17 cellular contexts compared by ENCODE assay signal in the genomic region with DNA sequence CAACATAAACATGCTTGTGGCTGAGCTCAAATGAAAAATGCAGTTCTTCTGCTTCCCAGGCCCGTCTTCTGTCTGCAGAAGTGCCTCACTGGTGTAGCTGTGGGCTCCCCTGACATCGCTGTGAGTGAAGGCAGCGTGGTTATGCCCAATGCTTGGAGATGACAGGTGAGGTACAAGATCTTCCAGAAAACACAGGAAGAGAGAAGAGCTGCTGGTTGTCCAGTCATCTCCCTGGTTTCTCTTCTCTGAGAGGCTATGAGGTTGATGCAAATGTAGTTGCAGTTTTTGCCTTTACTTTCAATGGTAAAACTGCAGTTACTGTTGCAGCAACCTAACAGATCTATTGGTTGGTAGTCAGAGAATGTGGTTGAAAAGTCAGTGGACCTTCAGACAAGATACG.
A peak's percentile ranks its signal among the peaks of the same experiment; 100 is the strongest.
DNase-seq lines count a peak whose midpoint lies in the region; ATAC-seq and TF ChIP-seq lines count a peak whose summit lies in the region.
"Had no signal": no experiment of that assay in that cellular context is flagged by ENCODE, and none has a peak within 500 bp of the region (broad histone marks: within the 10 kb centered on the region; RNA-seq: fewer than 3 reads in every experiment).

No MANE protein-coding gene starts in this region.

- H3K27me3 Mint-ChIP-seq in activated CD8-positive, alpha-beta T cell treated with anti-CD3 and anti-CD28 coated beads for 36 hours: peaks cover 2% of the 10 kb centered on the region
- peaks cover 5% of the 10 kb centered on the region for H3K27me3 Mint-ChIP-seq in activated CD8-positive, alpha-beta T cell treated with anti-CD3 and anti-CD28 coated beads, Interleukin-2, amount 10 ng/mL, durations not matched to agents 7 days and 5 days (ENCODE audit: low read depth)
- no peaks in the 10 kb centered on the region for H3K27me3 Mint-ChIP-seq in activated CD4-positive, alpha-beta memory T cell treated with anti-CD3 and anti-CD28 coated beads for 36 hours
- H3K27me3 Mint-ChIP-seq: CD4-positive, CD25-positive, alpha-beta regulatory T cell had no signal

- H3K4me3 Mint-ChIP-seq in activated CD8-positive, alpha-beta T cell treated with anti-CD3 and anti-CD28 coated beads for 36 hours: no peak overlapping the region
- H3K4me3 Mint-ChIP-seq in activated CD8-positive, alpha-beta T cell treated with anti-CD3 and anti-CD28 coated beads, Interleukin-2, amount 10 ng/mL, durations not matched to agents 7 days and 5 days: no peak overlapping the region
- H3K4me3 Mint-ChIP-seq in activated CD4-positive, alpha-beta memory T cell treated with anti-CD3 and anti-CD28 coated beads for 36 hours: no peak overlapping the region
- H3K4me3 Mint-ChIP-seq: CD4-positive, CD25-positive, alpha-beta regulatory T cell; GM23338 had no signal

- H3K9me3 ChIP-seq in DND-41 (ENCODE audit: insufficient read depth, low read length, severe bottlenecking): no peaks in the 10 kb centered on the region
- H3K9me3 ChIP-seq: A549 had no signal

- no peak overlapping the region for H3K4me2 ChIP-seq in DND-41 (ENCODE audit: insufficient read depth, low read length)
- H3K4me2 ChIP-seq: A549, GM23338 had no signal

- no peaks in the 10 kb centered on the region for H3K36me3 Mint-ChIP-seq in activated CD8-positive, alpha-beta T cell treated with anti-CD3 and anti-CD28 coated beads for 36 hours (ENCODE audit: low read depth)
- H3K36me3 Mint-ChIP-seq in activated CD8-positive, alpha-beta T cell treated with anti-CD3 and anti-CD28 coated beads, Interleukin-2, amount 10 ng/mL, durations not matched to agents 7 days and 5 days (ENCODE audit: low read depth): peaks cover 2% of the 10 kb centered on the region
- no peaks in the 10 kb centered on the region for H3K36me3 Mint-ChIP-seq in activated CD4-positive, alpha-beta memory T cell treated with anti-CD3 and anti-CD28 coated beads for 36 hours
- H3K36me3 Mint-ChIP-seq: CD4-positive, CD25-positive, alpha-beta regulatory T cell had no signal

- no peaks in the 10 kb centered on the region for H3K27me3 ChIP-seq in DND-41 (ENCODE audit: insufficient read depth, low read length, poor library complexity)

- H3K4me1 ChIP-seq in DND-41 (ENCODE audit: insufficient read depth, low read length): peaks cover 15% of the 10 kb centered on the region

- POLR2A ChIA-PET in activated CD8-positive, alpha-beta T cell treated with anti-CD3 and anti-CD28 coated beads for 36 hours (lab: Charles Lee): no interaction called here
- POLR2A ChIA-PET in activated CD8-positive, alpha-beta T cell treated with anti-CD3 and anti-CD28 coated beads, Interleukin-2, amount 10 ng/mL, durations not matched to agents 7 days and 5 days (lab: Charles Lee): interaction anchor here (0.7 kb wide), 1 partner anchor 216 kb away, joined by 3 read pairs; no protein-coding TSS in a partner anchor
- POLR2A ChIA-PET in activated CD4-positive, alpha-beta memory T cell treated with anti-CD3 and anti-CD28 coated beads for 36 hours (lab: Charles Lee): no interaction called here

- H4K20me1 ChIP-seq in DND-41 (ENCODE audit: insufficient read depth, low read length): no peaks in the 10 kb centered on the region

- DNase-seq in activated CD8-positive, alpha-beta T cell treated with anti-CD3 and anti-CD28 coated beads for 36 hours: peak; percentile 29
- DNase-seq in activated CD8-positive, alpha-beta T cell treated with anti-CD3 and anti-CD28 coated beads, Interleukin-2, amount 10 ng/mL, durations not matched to agents 7 days and 5 days: no peak
- DNase-seq in DND-41: peak; percentile 32
- peak; percentile 68 for DNase-seq in activated CD4-positive, alpha-beta memory T cell treated with anti-CD3 and anti-CD28 coated beads for 36 hours
- no peak for DNase-seq in kidney glomerular epithelial cell (lab: John Stamatoyannopoulos, UW)
- DNase-seq in NCI-H1417 treated with DMSO at 0.1 percent for 48 hours (lab: John Stamatoyannopoulos, UW): no peak
- no peak for DNase-seq in D341Med (ENCODE audit: low spot score)
- DNase-seq: CD4-positive, CD25-positive, alpha-beta regulatory T cell; Karpas-422; NCI-H1105 treated with DMSO at 0.1 percent for 48 hours; NCI-H187 treated with DMSO at 0.1 percent for 48 hours; NCI-H446 treated with DMSO at 0.1 percent for 48 hours; NCI-H82; SHP77 had no signal

- peaks cover 8% of the 10 kb centered on the region for H3K4me1 Mint-ChIP-seq in activated CD8-positive, alpha-beta T cell treated with anti-CD3 and anti-CD28 coated beads for 36 hours (ENCODE audit: low read depth)
- H3K4me1 Mint-ChIP-seq in activated CD8-positive, alpha-beta T cell treated with anti-CD3 and anti-CD28 coated beads, Interleukin-2, amount 10 ng/mL, durations not matched to agents 7 days and 5 days (ENCODE audit: low read depth): peaks cover 18% of the 10 kb centered on the region
- peaks cover 12% of the 10 kb centered on the region for H3K4me1 Mint-ChIP-seq in activated CD4-positive, alpha-beta memory T cell treated with anti-CD3 and anti-CD28 coated beads for 36 hours (ENCODE audit: low read depth)
- H3K4me1 Mint-ChIP-seq: GM23338 had no signal

- H3K9me3 Mint-ChIP-seq in activated CD8-positive, alpha-beta T cell treated with anti-CD3 and anti-CD28 coated beads for 36 hours: no peaks in the 10 kb centered on the region
- no peaks in the 10 kb centered on the region for H3K9me3 Mint-ChIP-seq in activated CD8-positive, alpha-beta T cell treated with anti-CD3 and anti-CD28 coated beads, Interleukin-2, amount 10 ng/mL, durations not matched to agents 7 days and 5 days (ENCODE audit: insufficient read depth)
- no peaks in the 10 kb centered on the region for H3K9me3 Mint-ChIP-seq in activated CD4-positive, alpha-beta memory T cell treated with anti-CD3 and anti-CD28 coated beads for 36 hours
- H3K9me3 Mint-ChIP-seq: GM23338 had no signal

- H2AFZ ChIP-seq in DND-41 (ENCODE audit: low read depth, low read length): peak overlapping the region; percentile 51; the same call in 1 of the 2 replicates
- H2AFZ ChIP-seq: GM23338 had no signal

- H3K4me3 ChIP-seq in DND-41 (ENCODE audit: low read depth in 1 of 2, low read length in 2 of 2): no peak overlapping the region
- H3K4me3 ChIP-seq: A549, GM23338 had no signal

- H3K27ac ChIP-seq in DND-41 (ENCODE audit: low read length): no peak overlapping the region
- H3K27ac ChIP-seq: A549 had no signal

- intact Hi-C loops in activated CD8-positive, alpha-beta T cell treated with anti-CD3 and anti-CD28 coated beads for 36 hours (cut with micrococcal nuclease): no loop called here
- intact Hi-C loops in activated CD4-positive, alpha-beta memory T cell treated with anti-CD3 and anti-CD28 coated beads for 36 hours (cut with micrococcal nuclease): no loop called here

- H3K27ac Mint-ChIP-seq in activated CD8-positive, alpha-beta T cell treated with anti-CD3 and anti-CD28 coated beads for 36 hours: no peak overlapping the region
- no peak overlapping the region for H3K27ac Mint-ChIP-seq in activated CD8-positive, alpha-beta T cell treated with anti-CD3 and anti-CD28 coated beads, Interleukin-2, amount 10 ng/mL, durations not matched to agents 7 days and 5 days
- H3K27ac Mint-ChIP-seq in activated CD4-positive, alpha-beta memory T cell treated with anti-CD3 and anti-CD28 coated beads for 36 hours: no peak overlapping the region
- H3K27ac Mint-ChIP-seq: CD4-positive, CD25-positive, alpha-beta regulatory T cell; GM23338 had no signal

- CTCF ChIA-PET in activated CD8-positive, alpha-beta T cell treated with anti-CD3 and anti-CD28 coated beads for 36 hours (lab: Charles Lee): interaction anchor here (0.8 to 1.6 kb wide), 3 partner anchors 10 to 102 kb away, joined by 3 to 4 read pairs (median 4); no protein-coding TSS in a partner anchor
- CTCF ChIA-PET in activated CD8-positive, alpha-beta T cell treated with anti-CD3 and anti-CD28 coated beads, Interleukin-2, amount 10 ng/mL, durations not matched to agents 7 days and 5 days (lab: Charles Lee): interaction anchor here (2.9 kb wide), 1 partner anchor 11 kb away, joined by 11 read pairs; no protein-coding TSS in a partner anchor
- CTCF ChIA-PET in activated CD4-positive, alpha-beta memory T cell treated with anti-CD3 and anti-CD28 coated beads for 36 hours (lab: Charles Lee): no interaction called here

- H3K9ac ChIP-seq in DND-41 (ENCODE audit: low read depth, low read length): no peak overlapping the region

- no peak for TF ChIP-seq CTCF in activated CD8-positive, alpha-beta T cell treated with anti-CD3 and anti-CD28 coated beads for 36 hours (IDR thresholded peaks at IDR 0.05)
- TF ChIP-seq CTCF in DND-41 (IDR thresholded peaks at IDR 0.05; ENCODE audit: borderline replicate concordance, extremely low read depth, low read length, poor library complexity, severe bottlenecking): no peak

- peak; percentile 58 for ATAC-seq in activated CD8-positive, alpha-beta T cell treated with anti-CD3 and anti-CD28 coated beads for 36 hours
- no peak for ATAC-seq in activated CD8-positive, alpha-beta T cell treated with anti-CD3 and anti-CD28 coated beads, Interleukin-2, amount 10 ng/mL, durations not matched to agents 7 days and 5 days
- ATAC-seq in DND-41 (ENCODE audit: insufficient read depth, low read depth) (peak; percentile 68; the same call in 2 of the 3 replicates), GM18868 (IDR thresholded peaks at IDR 0.05; ENCODE audit: unreplicated experiment) (peak; percentile 38)
- ATAC-seq: A549, GM23338 had no signal

- no peaks in the 10 kb centered on the region for H3K36me3 ChIP-seq in DND-41 (ENCODE audit: insufficient read depth, low read length)

- H3K79me2 ChIP-seq in DND-41 (ENCODE audit: insufficient read depth, low read length): no peaks in the 10 kb centered on the region

Comparison
In these comparisons a context has a peak if more than half of its experiments do, and no peak if none do; other contexts are left out.
1. DNase-seq: peak in activated CD8-positive, alpha-beta T cell treated with anti-CD3 and anti-CD28 coated beads for 36 hours (single experiment), DND-41 (single experiment) and activated CD4-positive, alpha-beta memory T cell treated with anti-CD3 and anti-CD28 coated beads for 36 hours (single experiment); none in activated CD8-positive, alpha-beta T cell treated with anti-CD3 and anti-CD28 coated beads, Interleukin-2, amount 10 ng/mL, durations not matched to agents 7 days and 5 days (single experiment), kidney glomerular epithelial cell (single experiment), NCI-H1417 treated with DMSO at 0.1 percent for 48 hours (single experiment) and D341Med (single experiment).